ENCODE assay signal across 10 cellular contexts in the genomic region with DNA sequence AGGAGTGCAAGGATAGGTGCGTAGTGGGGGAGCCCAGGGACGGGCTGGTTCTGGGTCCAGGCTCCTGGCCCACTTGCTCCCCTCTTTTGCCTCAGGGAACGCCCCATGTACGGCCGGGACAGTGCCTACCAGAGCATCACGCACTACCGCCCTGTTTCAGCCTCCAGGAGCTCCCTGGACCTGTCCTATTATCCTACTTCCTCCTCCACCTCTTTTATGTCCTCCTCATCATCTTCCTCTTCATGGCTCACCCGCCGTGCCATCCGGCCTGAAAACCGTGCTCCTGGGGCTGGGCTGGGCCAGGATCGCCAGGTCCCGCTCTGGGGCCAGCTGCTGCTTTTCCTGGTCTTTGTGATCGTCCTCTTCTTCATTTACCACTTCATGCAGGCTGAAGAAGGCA. TPM values are rescaled to one million over a fixed set of nuclear protein-coding genes. Genes with fewer than 3 reads are reported as not detected.
DNase-seq lines count a peak whose midpoint lies in the region; ATAC-seq lines count a peak whose summit lies in the region.
"Had no signal": no experiment of that assay in that cellular context is flagged by ENCODE, and none has a peak within 500 bp of the region (broad histone marks: within the 10 kb centered on the region; RNA-seq: fewer than 3 reads in every experiment).

No MANE protein-coding gene starts in this region.

- H3K27ac ChIP-seq in stomach smooth muscle (ENCODE audit: low read length) = peak overlapping the region; percentile 98
- H3K27ac ChIP-seq: SK-N-MC had no signal

- H3K4me1 ChIP-seq in stomach smooth muscle (ENCODE audit: control insufficient read depth, insufficient read depth, low read length) = peaks cover 46% of the 10 kb centered on the region

- peak overlapping the region; percentile 85 for H3K27ac Mint-ChIP-seq in activated CD8-positive, alpha-beta memory T cell treated with anti-CD3 and anti-CD28 coated beads, Interleukin-2, amount 10 ng/mL, durations not matched to agents 7 days and 5 days
- peak overlapping the region; percentile 88 for H3K27ac Mint-ChIP-seq in activated T-helper 2 cell treated with anti-CD3 and anti-CD28 coated beads, Interferon-gamma antibody, Interleukin-2, Interleukin-4, amounts not matched to agents 10 μg/mL and 5 μg/mL and 100 μg/mL, durations not matched to agents 14 hours and 24 hours and 36 hours
- peak overlapping the region; percentile 87 to 95 (median 93) for H3K27ac Mint-ChIP-seq in immature natural killer cell

- H3K9me3 Mint-ChIP-seq in activated CD8-positive, alpha-beta memory T cell treated with anti-CD3 and anti-CD28 coated beads, Interleukin-2, amount 10 ng/mL, durations not matched to agents 7 days and 5 days (ENCODE audit: low read depth) = no peaks in the 10 kb centered on the region
- H3K9me3 Mint-ChIP-seq in activated T-helper 2 cell treated with anti-CD3 and anti-CD28 coated beads, Interferon-gamma antibody, Interleukin-2, Interleukin-4, amounts not matched to agents 10 μg/mL and 5 μg/mL and 100 μg/mL, durations not matched to agents 14 hours and 24 hours and 36 hours = no peaks in the 10 kb centered on the region
- H3K9me3 Mint-ChIP-seq in immature natural killer cell = no peaks in the 10 kb centered on the region

- peak overlapping the region; percentile 71 to 76 for H3K4me3 ChIP-seq in stomach smooth muscle (ENCODE audit: low read length in 2 of 2)

- H3K27me3 Mint-ChIP-seq in activated CD8-positive, alpha-beta memory T cell treated with anti-CD3 and anti-CD28 coated beads, Interleukin-2, amount 10 ng/mL, durations not matched to agents 7 days and 5 days = no peaks in the 10 kb centered on the region
- H3K27me3 Mint-ChIP-seq in activated T-helper 2 cell treated with anti-CD3 and anti-CD28 coated beads, Interferon-gamma antibody, Interleukin-2, Interleukin-4, amounts not matched to agents 10 μg/mL and 5 μg/mL and 100 μg/mL, durations not matched to agents 14 hours and 24 hours and 36 hours (ENCODE audit: low read depth) = no peaks in the 10 kb centered on the region
- H3K27me3 Mint-ChIP-seq in immature natural killer cell (ENCODE audit: low read depth in 3 of 3) = peaks cover 14 to 15% (median 15%) of the 10 kb centered on the region in 3 donors

- CTCF ChIA-PET in activated CD8-positive, alpha-beta memory T cell treated with anti-CD3 and anti-CD28 coated beads, Interleukin-2, amount 10 ng/mL, durations not matched to agents 7 days and 5 days (lab: Charles Lee) = no interaction called here

- peak overlapping the region; percentile 93 to 96 for H3K9ac ChIP-seq in stomach smooth muscle (ENCODE audit: low read length in 2 of 2)

- peaks cover 9% of the 10 kb centered on the region for H3K36me3 Mint-ChIP-seq in activated CD8-positive, alpha-beta memory T cell treated with anti-CD3 and anti-CD28 coated beads, Interleukin-2, amount 10 ng/mL, durations not matched to agents 7 days and 5 days
- H3K36me3 Mint-ChIP-seq in activated T-helper 2 cell treated with anti-CD3 and anti-CD28 coated beads, Interferon-gamma antibody, Interleukin-2, Interleukin-4, amounts not matched to agents 10 μg/mL and 5 μg/mL and 100 μg/mL, durations not matched to agents 14 hours and 24 hours and 36 hours (ENCODE audit: low read depth) = peaks cover 13% of the 10 kb centered on the region
- peaks cover 0 to 3% (median 3%) of the 10 kb centered on the region in 3 donors for H3K36me3 Mint-ChIP-seq in immature natural killer cell

- H3K36me3 ChIP-seq in stomach smooth muscle (ENCODE audit: control insufficient read depth in 2 of 2, insufficient read depth in 2 of 2, low read length in 2 of 2) = no peaks in the 10 kb centered on the region

- no peak for DNase-seq in activated CD8-positive, alpha-beta memory T cell treated with anti-CD3 and anti-CD28 coated beads, Interleukin-2, amount 10 ng/mL, durations not matched to agents 7 days and 5 days
- DNase-seq in activated CD8-positive, alpha-beta memory T cell treated with anti-CD3 and anti-CD28 coated beads, Interleukin-2, amount 50 U/mL, for 4 hours = no peak
- no peak for DNase-seq in activated T-helper 2 cell treated with anti-CD3 and anti-CD28 coated beads, Interferon-gamma antibody, Interleukin-2, Interleukin-4, amounts not matched to agents 10 μg/mL and 5 μg/mL and 100 μg/mL, durations not matched to agents 14 hours and 24 hours and 36 hours (ENCODE audit: low spot score)
- no peak for DNase-seq in immature natural killer cell
- no peak for DNase-seq in GM19238 (ENCODE audit: insufficient read length, low spot score)
- DNase-seq: retina had no signal

- intact Hi-C loops in activated T-helper 2 cell treated with anti-CD3 and anti-CD28 coated beads, Interferon-gamma antibody, Interleukin-2, Interleukin-4, amounts not matched to agents 10 μg/mL and 5 μg/mL and 100 μg/mL, durations not matched to agents 14 hours and 24 hours and 36 hours (cut with micrococcal nuclease) = no loop called here

- peaks cover 0 to 14% of the 10 kb centered on the region in 2 donors for H3K27me3 ChIP-seq in stomach smooth muscle (ENCODE audit: control insufficient read depth in 1 of 2, insufficient read depth in 2 of 2, low read length in 2 of 2)

- H3K4me1 Mint-ChIP-seq in activated CD8-positive, alpha-beta memory T cell treated with anti-CD3 and anti-CD28 coated beads, Interleukin-2, amount 10 ng/mL, durations not matched to agents 7 days and 5 days = peaks cover 25% of the 10 kb centered on the region
- peaks cover 9% of the 10 kb centered on the region for H3K4me1 Mint-ChIP-seq in activated T-helper 2 cell treated with anti-CD3 and anti-CD28 coated beads, Interferon-gamma antibody, Interleukin-2, Interleukin-4, amounts not matched to agents 10 μg/mL and 5 μg/mL and 100 μg/mL, durations not matched to agents 14 hours and 24 hours and 36 hours (ENCODE audit: low read depth)
- H3K4me1 Mint-ChIP-seq in immature natural killer cell = peaks cover 22 to 27% of the 10 kb centered on the region in 2 donors

- no peak for ATAC-seq in activated CD8-positive, alpha-beta memory T cell treated with anti-CD3 and anti-CD28 coated beads, Interleukin-2, amount 10 ng/mL, durations not matched to agents 7 days and 5 days
- ATAC-seq in HG03095 (IDR thresholded peaks at IDR 0.05; ENCODE audit: unreplicated experiment) = no peak
- no peak for ATAC-seq in HG03045 (IDR thresholded peaks at IDR 0.05; ENCODE audit: unreplicated experiment)

- peak overlapping the region; percentile 78 for H3K4me3 Mint-ChIP-seq in activated CD8-positive, alpha-beta memory T cell treated with anti-CD3 and anti-CD28 coated beads, Interleukin-2, amount 10 ng/mL, durations not matched to agents 7 days and 5 days
- H3K4me3 Mint-ChIP-seq in activated T-helper 2 cell treated with anti-CD3 and anti-CD28 coated beads, Interferon-gamma antibody, Interleukin-2, Interleukin-4, amounts not matched to agents 10 μg/mL and 5 μg/mL and 100 μg/mL, durations not matched to agents 14 hours and 24 hours and 36 hours (ENCODE audit: low read depth) = peak overlapping the region; percentile 87
- peak overlapping the region; percentile 78 to 82 (median 79) for H3K4me3 Mint-ChIP-seq in immature natural killer cell

- H3K9me3 ChIP-seq in stomach smooth muscle (ENCODE audit: control insufficient read depth in 2 of 2, low read length in 2 of 2) = no peaks in the 10 kb centered on the region

RNA-seq across cellular contexts. Expression of a gene that starts 1.7 kb away (rescaled TPM):
- total RNA-seq in activated CD8-positive, alpha-beta memory T cell treated with anti-CD3 and anti-CD28 coated beads, Interleukin-2, amount 10 ng/mL, durations not matched to agents 7 days and 5 days = 10 to 100 TPM; 64.6 to 70.2 TPM
- total RNA-seq in activated T-helper 2 cell treated with anti-CD3 and anti-CD28 coated beads, Interferon-gamma antibody, Interleukin-2, Interleukin-4, amounts not matched to agents 10 μg/mL and 5 μg/mL and 100 μg/mL, durations not matched to agents 14 hours and 24 hours and 36 hours = 95.6 and 98.8 TPM in 2 replicates
- polyA plus RNA-seq in immature natural killer cell = 10 to 100 TPM; 27.2 to 31.2 (median 28.9) TPM

RNA-seq across cellular contexts. Expression of a gene that starts 6.4 kb away (rescaled TPM):
- 1,000 to 10,000 TPM; 1,602 to 2,011 TPM for total RNA-seq in activated CD8-positive, alpha-beta memory T cell treated with anti-CD3 and anti-CD28 coated beads, Interleukin-2, amount 10 ng/mL, durations not matched to agents 7 days and 5 days
- 1,005 and 1,026 TPM in 2 replicates for total RNA-seq in activated T-helper 2 cell treated with anti-CD3 and anti-CD28 coated beads, Interferon-gamma antibody, Interleukin-2, Interleukin-4, amounts not matched to agents 10 μg/mL and 5 μg/mL and 100 μg/mL, durations not matched to agents 14 hours and 24 hours and 36 hours
- 1,000 to 10,000 TPM in 1 of 3 donors, 100 to 1,000 TPM in 2; 135 to 1,231 (median 241) TPM for polyA plus RNA-seq in immature natural killer cell

RNA-seq across cellular contexts. Expression of a gene that starts 17.4 kb away (rescaled TPM):
- total RNA-seq in activated CD8-positive, alpha-beta memory T cell treated with anti-CD3 and anti-CD28 coated beads, Interleukin-2, amount 10 ng/mL, durations not matched to agents 7 days and 5 days = 1,000 to 10,000 TPM; 2,013 to 2,356 TPM
- 2,692 and 2,787 TPM in 2 replicates for total RNA-seq in activated T-helper 2 cell treated with anti-CD3 and anti-CD28 coated beads, Interferon-gamma antibody, Interleukin-2, Interleukin-4, amounts not matched to agents 10 μg/mL and 5 μg/mL and 100 μg/mL, durations not matched to agents 14 hours and 24 hours and 36 hours
- 1,000 to 10,000 TPM; 2,085 to 3,021 (median 2,819) TPM for polyA plus RNA-seq in immature natural killer cell

RNA-seq across cellular contexts. Expression of a gene that starts 28.3 kb away (rescaled TPM):
- 10 to 100 TPM; 18.4 to 19.6 TPM for total RNA-seq in activated CD8-positive, alpha-beta memory T cell treated with anti-CD3 and anti-CD28 coated beads, Interleukin-2, amount 10 ng/mL, durations not matched to agents 7 days and 5 days
- total RNA-seq in activated T-helper 2 cell treated with anti-CD3 and anti-CD28 coated beads, Interferon-gamma antibody, Interleukin-2, Interleukin-4, amounts not matched to agents 10 μg/mL and 5 μg/mL and 100 μg/mL, durations not matched to agents 14 hours and 24 hours and 36 hours = 18.1 TPM in 2 replicates
- polyA plus RNA-seq in immature natural killer cell = 10 to 100 TPM; 14.1 to 21.1 (median 17.8) TPM

RNA-seq across cellular contexts. Expression of a gene that starts 30.6 kb away (rescaled TPM):
- total RNA-seq in activated CD8-positive, alpha-beta memory T cell treated with anti-CD3 and anti-CD28 coated beads, Interleukin-2, amount 10 ng/mL, durations not matched to agents 7 days and 5 days = 10 to 100 TPM; 77.1 to 90.2 TPM
- total RNA-seq in activated T-helper 2 cell treated with anti-CD3 and anti-CD28 coated beads, Interferon-gamma antibody, Interleukin-2, Interleukin-4, amounts not matched to agents 10 μg/mL and 5 μg/mL and 100 μg/mL, durations not matched to agents 14 hours and 24 hours and 36 hours = 77.3 TPM in 2 replicates
- polyA plus RNA-seq in immature natural killer cell = 10 to 100 TPM; 24.9 to 39.2 (median 32.4) TPM
